In genomic region chr17:45104907-45105624, GRCh38 we compare ENCODE assay signal across 17 cellular contexts. TPM values are rescaled to one million over a fixed set of nuclear protein-coding genes. Genes with fewer than 3 reads are reported as not detected.
A peak's percentile ranks its signal among the peaks of the same experiment; 100 is the strongest.
DNase-seq lines count a peak whose midpoint lies in the region; ATAC-seq and TF ChIP-seq lines count a peak whose summit lies in the region.
"Had no signal": no experiment of that assay in that cellular context is flagged by ENCODE, and none has a peak within 500 bp of the region (broad histone marks: within the 10 kb centered on the region; RNA-seq: fewer than 3 reads in every experiment).

No MANE protein-coding gene starts in this region.

- peak overlapping the region; percentile 81 for H3K27ac ChIP-seq in RWPE1
- peak overlapping the region; percentile 57 for H3K27ac ChIP-seq in layer of hippocampus (ENCODE audit: low read depth, low read length)
- H3K27ac ChIP-seq: Peyer's patch, suprapubic skin had no signal

- no peak overlapping the region for H3K27ac Mint-ChIP-seq in activated CD8-positive, alpha-beta T cell treated with anti-CD3 and anti-CD28 coated beads, Interleukin-2, amount 10 ng/mL, durations not matched to agents 7 days and 5 days
- H3K27ac Mint-ChIP-seq: T-cell, WTC11 had no signal

- H3K36me3 Mint-ChIP-seq in activated CD8-positive, alpha-beta T cell treated with anti-CD3 and anti-CD28 coated beads, Interleukin-2, amount 10 ng/mL, durations not matched to agents 7 days and 5 days (ENCODE audit: low read depth): peaks cover 44% of the 10 kb centered on the region
- H3K36me3 Mint-ChIP-seq in activated T-cell treated with anti-CD3 and anti-CD28 coated beads, Interleukin-2, amount 50 U/mL, for 4 hours (ENCODE audit: insufficient read depth): peaks cover 24% of the 10 kb centered on the region
- H3K36me3 Mint-ChIP-seq: IgD-negative memory B cell had no signal

- DNase-seq in GM10248 (ENCODE audit: extremely low spot score) (no peak), RWPE1 (ENCODE audit: low spot score) (no peak)
- no peak for DNase-seq in activated CD8-positive, alpha-beta T cell treated with anti-CD3 and anti-CD28 coated beads, Interleukin-2, amount 10 ng/mL, durations not matched to agents 7 days and 5 days
- no peak for DNase-seq in activated T-cell treated with anti-CD3 and anti-CD28 coated beads, Interleukin-2, amount 50 U/mL, for 4 hours
- DNase-seq: activated effector memory CD4-positive, alpha-beta T cell treated with Interleukin-2 at 50 U/mL for 16 hours; anterior cingulate cortex; mesendoderm; MV-4-11; NCI-H2081 treated with DMSO at 0.1 percent for 48 hours; NCI-H524 treated with DMSO at 0.1 percent for 48 hours; Peyer's patch; T-cell had no signal

- no peaks in the 10 kb centered on the region for H3K4me1 Mint-ChIP-seq in activated CD8-positive, alpha-beta T cell treated with anti-CD3 and anti-CD28 coated beads, Interleukin-2, amount 10 ng/mL, durations not matched to agents 7 days and 5 days (ENCODE audit: low read depth)
- no peaks in the 10 kb centered on the region for H3K4me1 Mint-ChIP-seq in activated T-cell treated with anti-CD3 and anti-CD28 coated beads, Interleukin-2, amount 50 U/mL, for 4 hours (ENCODE audit: low read depth)
- H3K4me1 Mint-ChIP-seq: IgD-negative memory B cell, T-cell, WTC11 had no signal

- no peaks in the 10 kb centered on the region for H3K9me3 Mint-ChIP-seq in activated CD8-positive, alpha-beta T cell treated with anti-CD3 and anti-CD28 coated beads, Interleukin-2, amount 10 ng/mL, durations not matched to agents 7 days and 5 days (ENCODE audit: insufficient read depth)
- no peaks in the 10 kb centered on the region for H3K9me3 Mint-ChIP-seq in activated T-cell treated with anti-CD3 and anti-CD28 coated beads, Interleukin-2, amount 50 U/mL, for 4 hours
- H3K9me3 Mint-ChIP-seq: IgD-negative memory B cell, T-cell, WTC11 had no signal

- CTCF ChIA-PET in GM10248 (lab: Yijun Ruan, JAX) (interaction anchor here (1.1 to 6.9 kb wide), 6 partner anchors 8 to 330 kb away, joined by 4 to 87 read pairs (median 4); partner anchors contain the start of gene ACBD4), RWPE1 (lab: Yijun Ruan, JAX) (interaction anchor here (0.5 to 0.7 kb wide), 2 partner anchors 245 to 333 kb away, joined by 3 read pairs; no protein-coding TSS in a partner anchor)
- CTCF ChIA-PET in activated CD8-positive, alpha-beta T cell treated with anti-CD3 and anti-CD28 coated beads, Interleukin-2, amount 10 ng/mL, durations not matched to agents 7 days and 5 days (lab: Charles Lee): interaction anchor here (0.7 to 1.4 kb wide), 5 partner anchors 14 to 93 kb away, joined by 3 read pairs; partner anchors contain the start of gene ACBD4

- TF ChIP-seq CTCF in GM10248 (IDR thresholded peaks at IDR 0.05; ENCODE audit: control extremely low read depth, extremely low read depth, low read depth, missing control alignments) (peak; percentile 3), RWPE1 (conservative IDR thresholded peaks at IDR 0.05; ENCODE audit: low read depth) (no peak)

- POLR2A ChIA-PET in GM10248 (lab: Yijun Ruan, JAX) (interaction anchor here (0.6 kb wide), 1 partner anchor 56 kb away, joined by 8 read pairs; no protein-coding TSS in a partner anchor), RWPE1 (lab: Yijun Ruan, JAX; ENCODE audit: low non-redundant PET) (no interaction called here)
- POLR2A ChIA-PET in activated CD8-positive, alpha-beta T cell treated with anti-CD3 and anti-CD28 coated beads, Interleukin-2, amount 10 ng/mL, durations not matched to agents 7 days and 5 days (lab: Charles Lee): interaction anchor here (1.4 kb wide), 1 partner anchor 13 kb away, joined by 3 read pairs; no protein-coding TSS in a partner anchor

- H3K4me3 Mint-ChIP-seq in activated CD8-positive, alpha-beta T cell treated with anti-CD3 and anti-CD28 coated beads, Interleukin-2, amount 10 ng/mL, durations not matched to agents 7 days and 5 days: no peak overlapping the region
- H3K4me3 Mint-ChIP-seq in activated T-cell treated with anti-CD3 and anti-CD28 coated beads, Interleukin-2, amount 50 U/mL, for 4 hours: no peak overlapping the region
- H3K4me3 Mint-ChIP-seq: IgD-negative memory B cell, T-cell, WTC11 had no signal

- no peaks in the 10 kb centered on the region for H3K27me3 Mint-ChIP-seq in activated CD8-positive, alpha-beta T cell treated with anti-CD3 and anti-CD28 coated beads, Interleukin-2, amount 10 ng/mL, durations not matched to agents 7 days and 5 days (ENCODE audit: low read depth)
- no peaks in the 10 kb centered on the region for H3K27me3 Mint-ChIP-seq in activated T-cell treated with anti-CD3 and anti-CD28 coated beads, Interleukin-2, amount 50 U/mL, for 4 hours (ENCODE audit: low read depth)
- H3K27me3 Mint-ChIP-seq: IgD-negative memory B cell, T-cell had no signal

- H3K27me3 ChIP-seq in layer of hippocampus (ENCODE audit: control insufficient read depth, insufficient read depth, low read length): no peaks in the 10 kb centered on the region
- H3K27me3 ChIP-seq: Peyer's patch, suprapubic skin had no signal

- ATAC-seq in HG03460 (IDR thresholded peaks at IDR 0.05; ENCODE audit: unreplicated experiment): no peak
- no peak for ATAC-seq in activated CD8-positive, alpha-beta T cell treated with anti-CD3 and anti-CD28 coated beads, Interleukin-2, amount 10 ng/mL, durations not matched to agents 7 days and 5 days
- no peak for ATAC-seq in activated T-cell treated with anti-CD3 and anti-CD28 coated beads, Interleukin-2, amount 50 U/mL, for 4 hours
- ATAC-seq: T-cell, WTC11 had no signal

RNA-seq across cellular contexts. Expression of gene PLCD3, which starts 27.2 kb away (rescaled TPM):
- total RNA-seq in activated CD8-positive, alpha-beta T cell treated with anti-CD3 and anti-CD28 coated beads, Interleukin-2, amount 10 ng/mL, durations not matched to agents 7 days and 5 days: 1 to 10 TPM; 4.3 to 4.6 TPM
- total RNA-seq in activated T-cell treated with anti-CD3 and anti-CD28 coated beads, Interleukin-2, amount 50 U/mL, for 4 hours: 1 to 10 TPM; 3.5 to 5.5 (median 3.5) TPM

RNA-seq across cellular contexts. Expression of gene ACBD4, which starts 30.4 kb away (rescaled TPM):
- 10 to 100 TPM in 1 of 2 experiments, 1 to 10 TPM in 1; 10.0 to 12.5 TPM for total RNA-seq in activated CD8-positive, alpha-beta T cell treated with anti-CD3 and anti-CD28 coated beads, Interleukin-2, amount 10 ng/mL, durations not matched to agents 7 days and 5 days
- total RNA-seq in activated T-cell treated with anti-CD3 and anti-CD28 coated beads, Interleukin-2, amount 50 U/mL, for 4 hours: 1 to 10 TPM; 4.5 to 5.7 (median 4.7) TPM

RNA-seq across cellular contexts. Expression of gene HEXIM1, which starts 43.2 kb away (rescaled TPM):
- total RNA-seq in activated CD8-positive, alpha-beta T cell treated with anti-CD3 and anti-CD28 coated beads, Interleukin-2, amount 10 ng/mL, durations not matched to agents 7 days and 5 days: 10 to 100 TPM; 29.2 to 29.4 TPM
- total RNA-seq in activated T-cell treated with anti-CD3 and anti-CD28 coated beads, Interleukin-2, amount 50 U/mL, for 4 hours: 10 to 100 TPM; 49.6 to 60.8 (median 51.3) TPM

RNA-seq across cellular contexts. Expression of gene NMT1, which starts 43.9 kb away (rescaled TPM):
- 100 to 1,000 TPM; 125 to 143 TPM for total RNA-seq in activated CD8-positive, alpha-beta T cell treated with anti-CD3 and anti-CD28 coated beads, Interleukin-2, amount 10 ng/mL, durations not matched to agents 7 days and 5 days
- total RNA-seq in activated T-cell treated with anti-CD3 and anti-CD28 coated beads, Interleukin-2, amount 50 U/mL, for 4 hours: 100 to 1,000 TPM; 228 to 255 (median 241) TPM

RNA-seq across cellular contexts. Expression of gene DCAKD, which starts 53.6 kb away (rescaled TPM):
- 10 to 100 TPM; 32.9 to 33.7 TPM for total RNA-seq in activated CD8-positive, alpha-beta T cell treated with anti-CD3 and anti-CD28 coated beads, Interleukin-2, amount 10 ng/mL, durations not matched to agents 7 days and 5 days
- 10 to 100 TPM; 17.3 to 21.1 (median 19.1) TPM for total RNA-seq in activated T-cell treated with anti-CD3 and anti-CD28 coated beads, Interleukin-2, amount 50 U/mL, for 4 hours
